ENCODE assay signal across 1 cellular context in genomic region chr19:4952945-4953344, GRCh38.
TF ChIP-seq lines count a peak whose summit lies in the region.

No MANE protein-coding gene starts in this region.

TF ChIP-seq in IMR-90, 13 proteins besides CTCF, POLR2A, EP300 and RAD21 (continued from another document):
- TF ChIP-seq SMC3 (IDR thresholded peaks at IDR 0.05; ENCODE audit: low read depth, low read length) (no peak), MXI1 (IDR thresholded peaks at IDR 0.05; ENCODE audit: borderline replicate concordance, low read depth, low read length) (no peak)
